Comparison of ENCODE assay signal across 14 cellular contexts in genomic region chr13:48403929-48404328, GRCh38. TPM values are rescaled to one million over a fixed set of nuclear protein-coding genes. Genes with fewer than 3 reads are reported as not detected.
DNase-seq lines count a peak whose midpoint lies in the region; ATAC-seq, FAIRE-seq and TF ChIP-seq lines count a peak whose summit lies in the region.
"Had no signal": no experiment of that assay in that cellular context is flagged by ENCODE, and none has a peak within 500 bp of the region (broad histone marks: within the 10 kb centered on the region; RNA-seq: fewer than 3 reads in every experiment).

No MANE protein-coding gene starts in this region.

- peaks cover 35 to 66% of the 10 kb centered on the region in 2 donors for H3K4me1 Mint-ChIP-seq in effector memory CD8-positive, alpha-beta T cell (ENCODE audit: low read depth in 2 of 2)
- H3K4me1 Mint-ChIP-seq: endodermal cell had no signal

- ATAC-seq in effector memory CD8-positive, alpha-beta T cell (replicated peaks): no peak
- no peak for ATAC-seq in HG02623 (IDR thresholded peaks at IDR 0.05; ENCODE audit: unreplicated experiment)

- H3K4me1 ChIP-seq in BLaER1: peaks cover 83% of the 10 kb centered on the region
- H3K4me1 ChIP-seq in OCI-LY3 (ENCODE audit: low read length): peaks cover 46% of the 10 kb centered on the region
- H3K4me1 ChIP-seq in neutrophil (ENCODE audit: control insufficient read depth in 1 of 2, insufficient read depth in 1 of 2, low read depth in 1 of 2, low read length in 1 of 2): peaks cover 28 to 34% of the 10 kb centered on the region in 2 experiments

- peak overlapping the region; percentile 78 to 87 for H3K27ac Mint-ChIP-seq in effector memory CD8-positive, alpha-beta T cell
- H3K27ac Mint-ChIP-seq: endodermal cell had no signal

- DNase-seq in effector memory CD8-positive, alpha-beta T cell: no peak
- DNase-seq in ecto neural progenitor cell (ENCODE audit: low spot score) (no peak), frontal cortex (ENCODE audit: low spot score in 2 of 2) (no peak), HuH-7 (ENCODE audit: low spot score) (no peak)
- DNase-seq: activated CD4-positive, CD25-positive, alpha-beta regulatory T cell treated with anti-CD3 and anti-CD28 coated beads, Interleukin-2, amount 50 U/mL, for 72 hours; endodermal cell; HFFc6; NCI-H510A; stimulated activated CD4-positive, alpha-beta T cell treated with anti-CD3 and anti-CD28 coated beads, Interleukin-12 subunit alpha, Interleukin-12 subunit beta, amount 100 ng/mL, for 4 hours had no signal

- peak overlapping the region; percentile 87 for H3K27ac ChIP-seq in BLaER1
- no peak overlapping the region for H3K27ac ChIP-seq in OCI-LY3 (ENCODE audit: low read length)
- H3K27ac ChIP-seq in neutrophil: peak overlapping the region; percentile 76
- H3K27ac ChIP-seq: SJSA1 had no signal

- H3K79me2 ChIP-seq in OCI-LY3 (ENCODE audit: low read length): no peaks in the 10 kb centered on the region

- H3K27me3 Mint-ChIP-seq in effector memory CD8-positive, alpha-beta T cell: no peaks in the 10 kb centered on the region

- H3K9me3 ChIP-seq in BLaER1: no peaks in the 10 kb centered on the region
- H3K9me3 ChIP-seq in OCI-LY3 (ENCODE audit: insufficient read depth, low read length): no peaks in the 10 kb centered on the region
- no peaks in the 10 kb centered on the region for H3K9me3 ChIP-seq in neutrophil
- H3K9me3 ChIP-seq: SJSA1 had no signal

- H3K9me3 Mint-ChIP-seq in effector memory CD8-positive, alpha-beta T cell: no peaks in the 10 kb centered on the region
- H3K9me3 Mint-ChIP-seq: endodermal cell, HFFc6 had no signal

- H3K4me3 ChIP-seq in BLaER1: peak overlapping the region; percentile 29; the same call in 1 of the 2 replicates
- no peak overlapping the region for H3K4me3 ChIP-seq in OCI-LY3 (ENCODE audit: low read length)
- H3K4me3 ChIP-seq in neutrophil (ENCODE audit: low read depth in 1 of 2, low read length in 1 of 2): no peak overlapping the region
- H3K4me3 ChIP-seq: SJSA1 had no signal

- H3K4me3 Mint-ChIP-seq in effector memory CD8-positive, alpha-beta T cell: peak overlapping the region; percentile 63 to 67
- H3K4me3 Mint-ChIP-seq: endodermal cell, HFFc6 had no signal

- H3K9ac ChIP-seq in BLaER1: peak overlapping the region; percentile 65
- H3K9ac ChIP-seq in OCI-LY3 (ENCODE audit: low read length): no peak overlapping the region

- H3K27me3 ChIP-seq in BLaER1 (no peaks in the 10 kb centered on the region), OCI-LY3 (ENCODE audit: low read depth, low read length) (no peaks in the 10 kb centered on the region), neutrophil (no peaks in the 10 kb centered on the region)
- H3K27me3 ChIP-seq: SJSA1 had no signal

- H3K4me2 ChIP-seq in BLaER1 (peak overlapping the region; percentile 83), OCI-LY3 (ENCODE audit: low read length) (peak overlapping the region; percentile 44; the same call in 1 of the 2 replicates)

- FAIRE-seq in frontal cortex (lab: Jason Lieb, UNC): no peak

- peaks cover 9% of the 10 kb centered on the region for H3K36me3 ChIP-seq in BLaER1
- H3K36me3 ChIP-seq in OCI-LY3 (replicated peaks; ENCODE audit: low read depth, low read length): peaks cover 3% of the 10 kb centered on the region
- H3K36me3 ChIP-seq in neutrophil: no peaks in the 10 kb centered on the region
- H3K36me3 ChIP-seq: SJSA1 had no signal

- H4K20me1 ChIP-seq in BLaER1: no peaks in the 10 kb centered on the region
- no peaks in the 10 kb centered on the region for H4K20me1 ChIP-seq in OCI-LY3 (ENCODE audit: insufficient read depth, low read length)

- peaks cover 9% of the 10 kb centered on the region for H3K36me3 Mint-ChIP-seq in effector memory CD8-positive, alpha-beta T cell (ENCODE audit: insufficient read depth)

- TF ChIP-seq CTCF in OCI-LY3 (IDR thresholded peaks at IDR 0.05; ENCODE audit: low read depth, low read length): no peak
- no peak for TF ChIP-seq CTCF in neutrophil (IDR thresholded peaks at IDR 0.05)

- H2AFZ ChIP-seq in OCI-LY3 (ENCODE audit: low read depth, low read length): no peak overlapping the region

RNA-seq across cellular contexts. Expression of gene LPAR6, which starts 9.0 kb away (rescaled TPM):
- total RNA-seq in frontal cortex: 7.3 TPM
